In the genomic region with DNA sequence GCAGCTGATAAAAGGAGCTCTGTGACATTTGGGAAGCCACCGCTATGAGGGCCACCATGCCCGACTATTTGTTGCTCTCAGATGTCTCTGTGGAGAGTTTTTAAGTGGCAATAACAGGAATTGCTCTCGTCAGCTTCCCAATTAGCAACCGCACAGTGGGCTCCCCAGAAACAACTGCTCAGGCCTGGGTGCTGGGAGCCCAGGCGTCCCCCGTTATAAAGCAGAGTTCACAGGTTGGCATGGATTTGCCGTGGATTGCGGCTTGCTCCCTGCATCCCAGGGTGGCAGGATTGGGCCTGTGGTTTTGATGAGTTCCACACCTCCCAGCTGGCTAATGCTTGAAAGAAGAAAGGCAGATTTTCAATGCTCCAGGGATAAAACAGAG, we compare ENCODE assay signal across 20 cellular contexts.
DNase-seq lines count a peak whose midpoint lies in the region; ATAC-seq and TF ChIP-seq lines count a peak whose summit lies in the region.
"Had no signal": no experiment of that assay in that cellular context is flagged by ENCODE, and none has a peak within 500 bp of the region (broad histone marks: within the 10 kb centered on the region; RNA-seq: fewer than 3 reads in every experiment).

No MANE protein-coding gene starts in this region.

- DNase-seq in glutamatergic neuron (no peak), ACHN (no peak), testis (no peak), CD14-positive monocyte (ENCODE audit: low spot score) (no peak), GM23248 (no peak)
- DNase-seq: DMS153, DND-41, NCI-H1048, NCI-H1417, NCI-H1694, NCI-H2081, NCI-H446 treated with DMSO at 0.1 percent for 48 hours, NCI-H526, NCI-H82, SHP77 had no signal

- no peak for TF ChIP-seq POLR2A in testis (IDR thresholded peaks at IDR 0.05)

- H3K9me2 ChIP-seq in GM23248 (ENCODE audit: insufficient read depth) = no peaks in the 10 kb centered on the region

- no peak overlapping the region for H3K4me3 ChIP-seq in BLaER1 treated with 17β-estradiol and CSF1 and Interleukin-3, amounts not matched to agents 10 nM and 100 nM
- no peak overlapping the region for H3K4me3 ChIP-seq in testis
- no peak overlapping the region for H3K4me3 ChIP-seq in GM23248
- H3K4me3 ChIP-seq: A549 had no signal

- no peaks in the 10 kb centered on the region for H3F3A ChIP-seq in GM23248 (ENCODE audit: insufficient read depth)

- H3K27me3 Mint-ChIP-seq in activated T-helper 17 cell treated with anti-CD3 and anti-CD28 coated beads, Interleukin-2, amount 50 U/mL, for 72 hours = no peaks in the 10 kb centered on the region
- H3K27me3 Mint-ChIP-seq in glutamatergic neuron (ENCODE audit: unreplicated experiment) (peaks cover 8% of the 10 kb centered on the region), CD14-positive monocyte (ENCODE audit: low read depth in 3 of 3) (peaks cover 0 to 3% (median 2%) of the 10 kb centered on the region in 3 donors)
- no peaks in the 10 kb centered on the region for H3K27me3 Mint-ChIP-seq in stimulated activated memory B cell treated with anti-CD40 and anti-IgM and Interleukin-4, amounts not matched to agents 10 μg/mL and 1 μg/mL and 100 μg/mL, for 72 hours

- intact Hi-C loops in testis (cut with DNase I; ENCODE audit: low total_unique reads) (no loop called here), CD14-positive monocyte (cut with micrococcal nuclease) (no loop called here)

- peaks cover 0 to 99% (median 30%) of the 10 kb centered on the region in 11 experiments; a peak in 9 of 22 replicates for H4K20me1 ChIP-seq in BLaER1 treated with 17β-estradiol and CSF1 and Interleukin-3, amounts not matched to agents 10 nM and 100 nM
- H4K20me1 ChIP-seq in GM23248 (ENCODE audit: insufficient read depth) = no peaks in the 10 kb centered on the region

- no peaks in the 10 kb centered on the region for H3K9me3 Mint-ChIP-seq in activated T-helper 17 cell treated with anti-CD3 and anti-CD28 coated beads, Interleukin-2, amount 50 U/mL, for 72 hours
- peaks cover 8% of the 10 kb centered on the region for H3K9me3 Mint-ChIP-seq in glutamatergic neuron (ENCODE audit: unreplicated experiment)
- H3K9me3 Mint-ChIP-seq in stimulated activated memory B cell treated with anti-CD40 and anti-IgM and Interleukin-4, amounts not matched to agents 10 μg/mL and 1 μg/mL and 100 μg/mL, for 72 hours = no peaks in the 10 kb centered on the region
- no peaks in the 10 kb centered on the region for H3K9me3 Mint-ChIP-seq in CD14-positive monocyte

- H3K4me2 ChIP-seq in BLaER1 treated with 17β-estradiol and CSF1 and Interleukin-3, amounts not matched to agents 10 nM and 100 nM = peak overlapping the region in 8 of 11 experiments; percentile 58 to 78 (median 72); a peak in 14 of 22 replicates
- H3K4me2 ChIP-seq in GM23248 (ENCODE audit: unreplicated experiment) = no peak overlapping the region
- H3K4me2 ChIP-seq: A549 had no signal

- H3K36me3 ChIP-seq in BLaER1 treated with 17β-estradiol and CSF1 and Interleukin-3, amounts not matched to agents 10 nM and 100 nM = no peaks in the 10 kb centered on the region; a peak in 1 of 22 replicates
- no peaks in the 10 kb centered on the region for H3K36me3 ChIP-seq in testis (ENCODE audit: low read depth, missing control alignments)
- no peaks in the 10 kb centered on the region for H3K36me3 ChIP-seq in GM23248 (ENCODE audit: low read depth)

- H3K4me1 ChIP-seq in BLaER1 treated with 17β-estradiol and CSF1 and Interleukin-3, amounts not matched to agents 10 nM and 100 nM = peaks cover 28 to 63% (median 51%) of the 10 kb centered on the region in 10 experiments
- no peaks in the 10 kb centered on the region for H3K4me1 ChIP-seq in testis
- H3K4me1 ChIP-seq in GM23248 (ENCODE audit: insufficient read depth) = no peaks in the 10 kb centered on the region
- H3K4me1 ChIP-seq: A549 had no signal

- TF ChIP-seq CTCF in glutamatergic neuron (IDR thresholded peaks at IDR 0.05; ENCODE audit: partially characterized antibody, unreplicated experiment) = no peak
- no peak for TF ChIP-seq CTCF in testis (IDR thresholded peaks at IDR 0.05)
- TF ChIP-seq CTCF in CD14-positive monocyte (IDR thresholded peaks at IDR 0.05) = no peak

- 91 to 96% methylated on average over 8 of the region's 8 CpGs for WGBS in testis, 2 donors
- 85 to 87% methylated on average over 8 of the region's 8 CpGs for WGBS in GM23248 (ENCODE audit: low coverage in 1 of 2, low lambda C conversion rate in 2 of 2, missing lambda C conversion rate in 2 of 2), 2 experiments

- no peaks in the 10 kb centered on the region for H3K4me1 Mint-ChIP-seq in activated T-helper 17 cell treated with anti-CD3 and anti-CD28 coated beads, Interleukin-2, amount 50 U/mL, for 72 hours
- peaks cover 29% of the 10 kb centered on the region for H3K4me1 Mint-ChIP-seq in glutamatergic neuron (ENCODE audit: low read depth, unreplicated experiment)
- H3K4me1 Mint-ChIP-seq in stimulated activated memory B cell treated with anti-CD40 and anti-IgM and Interleukin-4, amounts not matched to agents 10 μg/mL and 1 μg/mL and 100 μg/mL, for 72 hours = peaks cover 34% of the 10 kb centered on the region
- peaks cover 16% of the 10 kb centered on the region for H3K4me1 Mint-ChIP-seq in CD14-positive monocyte

- no peak overlapping the region for H2AFZ ChIP-seq in GM23248

- ATAC-seq in activated T-helper 17 cell treated with anti-CD3 and anti-CD28 coated beads, Interleukin-2, amount 50 U/mL, for 72 hours (replicated peaks) = no peak
- ATAC-seq in stimulated activated memory B cell treated with anti-CD40 and anti-IgM and Interleukin-4, amounts not matched to agents 10 μg/mL and 1 μg/mL and 100 μg/mL, for 72 hours = no peak
- ATAC-seq: A549 had no signal

- no peaks in the 10 kb centered on the region for H3K9me3 ChIP-seq in BLaER1 treated with 17β-estradiol and CSF1 and Interleukin-3, amounts not matched to agents 10 nM and 100 nM (replicated peaks in 1 of 11)
- H3K9me3 ChIP-seq in testis = no peaks in the 10 kb centered on the region
- H3K9me3 ChIP-seq in GM23248 (ENCODE audit: low read depth) = no peaks in the 10 kb centered on the region
- H3K9me3 ChIP-seq: A549 had no signal

- H3K9ac ChIP-seq in BLaER1 treated with 17β-estradiol and CSF1 and Interleukin-3, amounts not matched to agents 10 nM and 100 nM = no peak overlapping the region; a peak in 2 of 22 replicates
- no peak overlapping the region for H3K9ac ChIP-seq in GM23248

- H3K27ac Mint-ChIP-seq in activated T-helper 17 cell treated with anti-CD3 and anti-CD28 coated beads, Interleukin-2, amount 50 U/mL, for 72 hours = peak overlapping the region; percentile 84
- H3K27ac Mint-ChIP-seq in glutamatergic neuron (ENCODE audit: unreplicated experiment) (peak overlapping the region; percentile 73), CD14-positive monocyte (no peak overlapping the region)
- peak overlapping the region; percentile 38 for H3K27ac Mint-ChIP-seq in stimulated activated memory B cell treated with anti-CD40 and anti-IgM and Interleukin-4, amounts not matched to agents 10 μg/mL and 1 μg/mL and 100 μg/mL, for 72 hours

- H3K4me3 Mint-ChIP-seq in activated T-helper 17 cell treated with anti-CD3 and anti-CD28 coated beads, Interleukin-2, amount 50 U/mL, for 72 hours = no peak overlapping the region
- H3K4me3 Mint-ChIP-seq in glutamatergic neuron (ENCODE audit: unreplicated experiment) (no peak overlapping the region), CD14-positive monocyte (no peak overlapping the region)
- no peak overlapping the region for H3K4me3 Mint-ChIP-seq in stimulated activated memory B cell treated with anti-CD40 and anti-IgM and Interleukin-4, amounts not matched to agents 10 μg/mL and 1 μg/mL and 100 μg/mL, for 72 hours

- in situ Hi-C loops in ACHN (cut with HindIII; ENCODE audit: low pct_ligation_motif_present, low pct_unique_long_range_greater_than_20kb, low sequenced_read_pairs) = no loop called here
- in situ Hi-C loops in GM23248 (cut with MboI) = no loop called here

- no peaks in the 10 kb centered on the region for H3K36me3 Mint-ChIP-seq in activated T-helper 17 cell treated with anti-CD3 and anti-CD28 coated beads, Interleukin-2, amount 50 U/mL, for 72 hours (ENCODE audit: low read depth)
- H3K36me3 Mint-ChIP-seq in glutamatergic neuron (ENCODE audit: unreplicated experiment) = no peaks in the 10 kb centered on the region
- peaks cover 33% of the 10 kb centered on the region for H3K36me3 Mint-ChIP-seq in stimulated activated memory B cell treated with anti-CD40 and anti-IgM and Interleukin-4, amounts not matched to agents 10 μg/mL and 1 μg/mL and 100 μg/mL, for 72 hours
- H3K36me3 Mint-ChIP-seq in CD14-positive monocyte = peaks cover 5 to 17% of the 10 kb centered on the region in 2 donors

- H3K27me3 ChIP-seq in BLaER1 treated with 17β-estradiol and CSF1 and Interleukin-3, amounts not matched to agents 10 nM and 100 nM = no peaks in the 10 kb centered on the region
- H3K27me3 ChIP-seq in testis = no peaks in the 10 kb centered on the region
- no peaks in the 10 kb centered on the region for H3K27me3 ChIP-seq in GM23248 (replicated peaks; ENCODE audit: insufficient read depth)

- H3K27ac ChIP-seq in BLaER1 treated with 17β-estradiol and CSF1 and Interleukin-3, amounts not matched to agents 10 nM and 100 nM = no peak overlapping the region
- H3K27ac ChIP-seq in testis (no peak overlapping the region), GM23248 (no peak overlapping the region)
- H3K27ac ChIP-seq: A549, RWPE1 had no signal

- H3K79me2 ChIP-seq in GM23248 (ENCODE audit: insufficient read depth) = no peaks in the 10 kb centered on the region

Comparison
In these comparisons a context has a peak if more than half of its experiments do, and no peak if none do; other contexts are left out.
1. H3K27ac Mint-ChIP-seq: peak in activated T-helper 17 cell treated with anti-CD3 and anti-CD28 coated beads, Interleukin-2, amount 50 U/mL, for 72 hours (single experiment), glutamatergic neuron (single experiment) and stimulated activated memory B cell treated with anti-CD40 and anti-IgM and Interleukin-4, amounts not matched to agents 10 μg/mL and 1 μg/mL and 100 μg/mL, for 72 hours (single experiment); none in CD14-positive monocyte (0 of 7).